ENCODE assay signal across 1 cellular context in genomic region chr11:118634435-118635236, GRCh38.
TF ChIP-seq lines count a peak whose summit lies in the region.

No MANE protein-coding gene starts in this region.

TF ChIP-seq in K562, 482 proteins besides CTCF, POLR2A, EP300 and RAD21 (continues in another document):
- TF ChIP-seq MLLT1 (IDR thresholded peaks at IDR 0.05) (peak; percentile 47 to 67; a peak in 3 of 4 replicates), ZNF134 (CRISPR knock-in tag; conservative IDR thresholded peaks at IDR 0.05) (no peak), ZNF253 (CRISPR knock-in tag; conservative IDR thresholded peaks at IDR 0.05) (no peak), ILK (tag; IDR thresholded peaks at IDR 0.05; ENCODE audit: borderline replicate concordance, low read depth) (no peak), BCOR (IDR thresholded peaks at IDR 0.05) (peak; percentile 57; the same call in 1 of the 2 replicates), TGIF2 (CRISPR knock-in tag; IDR thresholded peaks at IDR 0.05) (no peak), CREB1 (IDR thresholded peaks at IDR 0.05) (no peak), CREB1 (CRISPR knock-in tag; IDR thresholded peaks at IDR 0.05) (peak; percentile 39; the same call in 1 of the 2 replicates), BRD9 (IDR thresholded peaks at IDR 0.05; ENCODE audit: low read depth, partially characterized antibody) (no peak), POLR2AphosphoS5 (IDR thresholded peaks at IDR 0.05; ENCODE audit: control insufficient read depth, insufficient read depth, low read depth, low read length) (no peak; the same call in 1 of the 2 replicates), PHF20 (IDR thresholded peaks at IDR 0.05; ENCODE audit: partially characterized antibody) (peak; percentile 25), FOXK1 (CRISPR knock-in tag; IDR thresholded peaks at IDR 0.05; ENCODE audit: borderline replicate concordance) (no peak), LEF1 (IDR thresholded peaks at IDR 0.05) (0 out of 2 replicates have a peak, but pooled peaks have one; percentile 30), SRSF9 (IDR thresholded peaks at IDR 0.05; ENCODE audit: borderline replicate concordance, low read depth, low read length) (no peak), CBFA2T2 (conservative IDR thresholded peaks at IDR 0.05) (no peak), THRAP3 (IDR thresholded peaks at IDR 0.05; ENCODE audit: borderline replicate concordance) (no peak), ZNF436 (CRISPR knock-in tag; IDR thresholded peaks at IDR 0.05) (no peak), PRPF4 (IDR thresholded peaks at IDR 0.05; ENCODE audit: insufficient read depth, low read depth, low read length, poor library complexity, severe bottlenecking) (no peak), FOXJ2 (tag; IDR thresholded peaks at IDR 0.05) (no peak), RCOR1 (IDR thresholded peaks at IDR 0.05; ENCODE audit: borderline replicate concordance in 1 of 2, low read depth in 2 of 2, low read length in 2 of 2) (peak in 1 of 2 experiments; percentile 66; a peak in 1 of 4 replicates), PTBP1 (IDR thresholded peaks at IDR 0.05; ENCODE audit: low read depth, low read length) (no peak), HIVEP1 (CRISPR knock-in tag; IDR thresholded peaks at IDR 0.05) (no peak), HLTF (IDR thresholded peaks at IDR 0.05) (peak; percentile 94), POLR2G (IDR thresholded peaks at IDR 0.05; ENCODE audit: low read depth, low read length) (peak; percentile 71), PCBP1 (IDR thresholded peaks at IDR 0.05; ENCODE audit: low read depth, low read length, poor library complexity, severe bottlenecking) (peak; percentile 53), PHF8 (IDR thresholded peaks at IDR 0.05; ENCODE audit: borderline replicate concordance, low read length) (peak; percentile 36; the same call in 1 of the 2 replicates), LARP7 (IDR thresholded peaks at IDR 0.05) (0 out of 2 replicates have a peak, but pooled peaks have one; percentile 67), MAZ (CRISPR knock-in tag; conservative IDR thresholded peaks at IDR 0.05 in 1 of 2, IDR thresholded peaks at IDR 0.05 in 1 of 2) (peak; percentile 74 to 96), GABPB1 (CRISPR knock-in tag; IDR thresholded peaks at IDR 0.05) (0 out of 2 replicates have a peak, but pooled peaks have one; percentile 25), POLR2AphosphoS2 (IDR thresholded peaks at IDR 0.05; ENCODE audit: low read length) (no peak), RNF2 (IDR thresholded peaks at IDR 0.05) (no peak), ZNF395 (CRISPR knock-in tag; IDR thresholded peaks at IDR 0.05) (no peak), SIX5 (IDR thresholded peaks at IDR 0.05; ENCODE audit: borderline replicate concordance in 1 of 2, insufficient read depth in 1 of 2, low read depth in 1 of 2, low read length in 2 of 2) (no peak), ESRRB (CRISPR knock-in tag; IDR thresholded peaks at IDR 0.05; ENCODE audit: borderline replicate concordance) (no peak), CTCFL (IDR thresholded peaks at IDR 0.05; ENCODE audit: borderline replicate concordance, insufficient read depth, low read depth, low read length, poor library complexity, severe bottlenecking) (peak; percentile 49), NFIC (IDR thresholded peaks at IDR 0.05) (peak; percentile 93), MYNN (IDR thresholded peaks at IDR 0.05) (0 out of 2 replicates have a peak, but pooled peaks have one; percentile 16), MYNN (CRISPR knock-in tag; IDR thresholded peaks at IDR 0.05) (no peak), HOXB6 (CRISPR knock-in tag; IDR thresholded peaks at IDR 0.05; ENCODE audit: borderline replicate concordance) (no peak), AFF4 (CRISPR knock-in tag; IDR thresholded peaks at IDR 0.05) (no peak; the same call in 1 of the 2 replicates), TRIM24 (IDR thresholded peaks at IDR 0.05) (0 out of 4 replicates have a peak, but pooled peaks have one; percentile 14 to 18), IRF2 (CRISPR knock-in tag; IDR thresholded peaks at IDR 0.05) (no peak), ZNF407 (IDR thresholded peaks at IDR 0.05; ENCODE audit: low read depth) (peak; percentile 50; the same call in 1 of the 2 replicates), PCBP2 (IDR thresholded peaks at IDR 0.05; ENCODE audit: low read depth, low read length, poor library complexity, severe bottlenecking) (no peak), ZEB2 (IDR thresholded peaks at IDR 0.05) (0 out of 2 replicates have a peak, but pooled peaks have one; percentile 59), GTF3C2 (IDR thresholded peaks at IDR 0.05; ENCODE audit: borderline replicate concordance, extremely low read depth, insufficient read length) (no peak), JUNB (CRISPR knock-in tag; conservative IDR thresholded peaks at IDR 0.05) (no peak), RBFOX2 (IDR thresholded peaks at IDR 0.05; ENCODE audit: low read depth, low read length) (peak; percentile 70)
